Comparison of ENCODE assay signal across 18 cellular contexts in the genomic region with DNA sequence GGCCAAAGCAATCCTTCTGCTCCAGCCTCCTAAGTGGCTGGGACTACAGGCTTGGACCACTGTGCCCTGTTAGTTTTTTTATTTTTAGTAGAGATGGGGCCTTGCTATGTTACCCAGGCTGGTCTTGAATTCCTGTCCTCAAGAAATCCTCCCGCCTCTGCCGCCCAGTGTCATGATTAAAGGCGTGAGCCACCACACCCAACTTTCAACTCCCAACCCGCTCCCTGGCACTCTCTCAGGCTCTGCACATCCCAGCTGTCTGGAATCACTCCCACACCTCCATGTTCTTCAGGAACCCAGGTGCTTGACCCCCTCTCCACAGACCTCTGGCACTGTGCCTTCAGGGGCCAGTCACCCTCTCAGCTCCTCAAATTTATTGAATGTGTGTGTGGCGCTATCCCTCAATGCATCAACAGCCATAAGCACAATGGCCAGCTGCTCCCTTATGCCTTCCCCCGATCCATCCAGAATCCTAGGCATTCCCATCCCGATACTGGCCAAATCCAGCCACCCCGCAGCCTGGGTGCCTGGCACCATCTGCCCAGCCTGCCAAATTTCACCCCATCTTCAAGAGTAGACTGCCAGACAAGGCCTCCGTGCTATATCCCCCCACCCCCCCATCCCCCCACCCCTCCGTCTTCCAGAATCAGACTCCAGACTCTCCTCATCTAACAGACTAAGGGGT. TPM values are rescaled to one million over a fixed set of nuclear protein-coding genes. Genes with fewer than 3 reads are reported as not detected.
DNase-seq lines count a peak whose midpoint lies in the region; ATAC-seq and TF ChIP-seq lines count a peak whose summit lies in the region.
"Had no signal": no experiment of that assay in that cellular context is flagged by ENCODE, and none has a peak within 500 bp of the region (broad histone marks: within the 10 kb centered on the region; RNA-seq: fewer than 3 reads in every experiment).

No MANE protein-coding gene starts in this region.

- H3K4me3 ChIP-seq in HUES64 (ENCODE audit: low read length) = peak overlapping the region; percentile 79
- H3K4me3 ChIP-seq in iPS DF 6.9 (ENCODE audit: low read length) = no peak overlapping the region
- no peak overlapping the region for H3K4me3 ChIP-seq in esophagus squamous epithelium
- H3K4me3 ChIP-seq: A549 had no signal

- no peaks in the 10 kb centered on the region for H3K9me3 ChIP-seq in HUES64 (ENCODE audit: insufficient read depth, low read depth, low read length)
- H3K9me3 ChIP-seq in iPS DF 6.9 (ENCODE audit: control insufficient read depth, insufficient read depth, low read length) = no peaks in the 10 kb centered on the region
- H3K9me3 ChIP-seq in esophagus squamous epithelium = no peaks in the 10 kb centered on the region
- H3K9me3 ChIP-seq: A549 had no signal

- DNase-seq in ELF-1 (ENCODE audit: low read depth, low spot score) = peak; percentile 42
- DNase-seq in iPS DF 6.9 (ENCODE audit: low read depth, low spot score) = no peak
- no peak for DNase-seq in neural crest cell (ENCODE audit: low read depth, low spot score)
- DNase-seq in esophagus squamous epithelium (lab: John Stamatoyannopoulos, UW) = no peak
- DNase-seq in DMS79 treated with DMSO at 0.1 percent for 48 hours (lab: John Stamatoyannopoulos, UW) = no peak
- DNase-seq: C1 segment of cervical spinal cord, KBM-7, MV-4-11, NCI-H1417, NCI-H1930, NCI-H748 treated with DMSO at 0.1 percent for 48 hours, PC-3 had no signal

- peak overlapping the region; percentile 86 for H3K9ac ChIP-seq in HUES64 (ENCODE audit: low read depth, low read length)

- TF ChIP-seq POLR2A in esophagus squamous epithelium (IDR thresholded peaks at IDR 0.05) = no peak

- H3K27me3 ChIP-seq in HUES64 (ENCODE audit: insufficient read depth, low read length) = peaks cover 7% of the 10 kb centered on the region; the same call in 1 of the 2 replicates
- H3K27me3 ChIP-seq in iPS DF 6.9 (ENCODE audit: control insufficient read depth, insufficient read depth, low read length) = no peaks in the 10 kb centered on the region
- H3K27me3 ChIP-seq in esophagus squamous epithelium = no peaks in the 10 kb centered on the region

- peak overlapping the region; percentile 83 for H3K27ac Mint-ChIP-seq in neural crest cell (ENCODE audit: unreplicated experiment)

- H3K27me3 Mint-ChIP-seq in neural crest cell (ENCODE audit: low read depth) = peaks cover 4% of the 10 kb centered on the region

- H3K4me3 Mint-ChIP-seq in neural crest cell = no peak overlapping the region

- no peak for ATAC-seq in GM18511 (IDR thresholded peaks at IDR 0.05; ENCODE audit: unreplicated experiment)
- ATAC-seq: PC-3 had no signal

- no peaks in the 10 kb centered on the region for H3K36me3 Mint-ChIP-seq in neural crest cell (ENCODE audit: low read depth)

- H3K27ac ChIP-seq in HUES64 (ENCODE audit: low read depth, low read length) = peak overlapping the region; percentile 99
- H3K27ac ChIP-seq in iPS DF 6.9 (ENCODE audit: low read length) = peak overlapping the region; percentile 41
- H3K27ac ChIP-seq in esophagus squamous epithelium = no peak overlapping the region
- H3K27ac ChIP-seq: A549 had no signal

- H3K4me1 Mint-ChIP-seq in neural crest cell = peaks cover 22% of the 10 kb centered on the region

- intact Hi-C loops in esophagus squamous epithelium (cut with DNase I) = no loop called here

- WGBS in HUES64 = 29% methylated on average over 9 of the region's 10 CpGs
- WGBS in iPS DF 6.9 (ENCODE audit: insufficient coverage, insufficient read length) = no CpG with 5 or more reads among the region's 10 CpGs
- 85 to 94% methylated on average over 7 to 10 of the region's 10 CpGs for WGBS in esophagus squamous epithelium, 2 donors

- H3K4me1 ChIP-seq in HUES64 (ENCODE audit: insufficient read depth, low read length) (peaks cover 44% of the 10 kb centered on the region), iPS DF 6.9 (ENCODE audit: control insufficient read depth, insufficient read depth, low read length) (peaks cover 8% of the 10 kb centered on the region), esophagus squamous epithelium (peaks cover 0 to 12% (median 0%) of the 10 kb centered on the region in 3 donors)

- H3K36me3 ChIP-seq in HUES64 (ENCODE audit: insufficient read depth, low read length) (peaks cover 11% of the 10 kb centered on the region), iPS DF 6.9 (ENCODE audit: control insufficient read depth, insufficient read depth, low read length) (no peaks in the 10 kb centered on the region; the same call in 1 of the 2 replicates), esophagus squamous epithelium (peaks cover 0 to 27% (median 0%) of the 10 kb centered on the region in 3 donors)

- H3K9me3 Mint-ChIP-seq in neural crest cell = no peaks in the 10 kb centered on the region

- no peak for TF ChIP-seq CTCF in neural crest cell (conservative IDR thresholded peaks at IDR 0.05)
- no peak for TF ChIP-seq CTCF in esophagus squamous epithelium (IDR thresholded peaks at IDR 0.05)

RNA-seq across cellular contexts. Expression of a gene that starts 0.6 kb away (rescaled TPM):
- 1,581 TPM for polyA plus RNA-seq in HUES64 (2013, experiment 1 of 2)
- polyA plus RNA-seq in HUES64 (2013, experiment 2 of 2) = 1,420 TPM
- total RNA-seq in neural crest cell = not detected in 2 replicates
- total RNA-seq in esophagus squamous epithelium = 1 to 10 TPM in 3 of 4 donors, under 1 TPM in 1; 0.92 to 5.5 (median 3.3) TPM
- total RNA-seq: H4, PC-3, SK-MEL-5 had no signal

RNA-seq across cellular contexts. Expression of a gene that starts 12.7 kb away (rescaled TPM):
- 8.8 TPM for polyA plus RNA-seq in HUES64 (2013, experiment 1 of 2)
- 8.7 TPM for polyA plus RNA-seq in HUES64 (2013, experiment 2 of 2)
- total RNA-seq in neural crest cell = 21.7 and 21.8 TPM in 2 replicates
- 10 to 100 TPM; 12.2 to 17.2 (median 16.6) TPM for total RNA-seq in esophagus squamous epithelium

RNA-seq across cellular contexts. Expression of a gene that starts 13.5 kb away (rescaled TPM):
- 20.2 TPM for polyA plus RNA-seq in HUES64 (2013, experiment 1 of 2)
- 25.1 TPM for polyA plus RNA-seq in HUES64 (2013, experiment 2 of 2)
- 46.7 and 48.6 TPM in 2 replicates for total RNA-seq in neural crest cell
- total RNA-seq in esophagus squamous epithelium = 10 to 100 TPM; 11.9 to 21.1 (median 16.2) TPM

RNA-seq across cellular contexts. Expression of a gene that starts 32.3 kb away (rescaled TPM):
- polyA plus RNA-seq in HUES64 (2013, experiment 1 of 2) = 1.2 TPM
- 0.95 TPM for polyA plus RNA-seq in HUES64 (2013, experiment 2 of 2)
- total RNA-seq in neural crest cell = not detected in 2 replicates
- total RNA-seq in esophagus squamous epithelium = under 1 TPM in 1 of 4 donors, not detected in 3; 0.91 TPM
- total RNA-seq: Daoy, H4, PC-3, SK-MEL-5 had no signal

RNA-seq across cellular contexts. Expression of a gene that starts 50.9 kb away (rescaled TPM):
- polyA plus RNA-seq in HUES64 (2013, experiment 1 of 2) = not detected
- polyA plus RNA-seq in HUES64 (2013, experiment 2 of 2) = not detected
- total RNA-seq in neural crest cell (not detected in 2 replicates), esophagus squamous epithelium (under 1 TPM in 1 of 4 donors, not detected in 3; 0.13 TPM)
- total RNA-seq: Daoy, H4, SK-MEL-5 had no signal
- polyA plus RNA-seq: A549 had no signal

Comparison
In these comparisons a context has a peak if more than half of its experiments do, and no peak if none do; other contexts are left out.
1. H3K27ac ChIP-seq: peak in HUES64 (single experiment) and iPS DF 6.9 (single experiment); none in esophagus squamous epithelium (0 of 4).